ENCODE assay signal across 1 cellular context in genomic region chr4:6582889-6583504, GRCh38.
TF ChIP-seq lines count a peak whose summit lies in the region.

No MANE protein-coding gene starts in this region.

TF ChIP-seq in H1, 55 proteins besides CTCF, POLR2A, EP300 and RAD21 (continued from another document):
- TF ChIP-seq ATF3 (IDR thresholded peaks at IDR 0.05; ENCODE audit: insufficient read depth, low read depth, low read length) (peak; percentile 69; the same call in 1 of the 2 replicates), SP1 (IDR thresholded peaks at IDR 0.05; ENCODE audit: low read depth, low read length) (peak; percentile 50; the same call in 1 of the 2 replicates)
